In genomic region chr11:11397043-11397415, GRCh38 we compare ENCODE assay signal across 12 cellular contexts. TPM values are rescaled to one million over a fixed set of nuclear protein-coding genes. Genes with fewer than 3 reads are reported as not detected.
"Had no signal": no experiment of that assay in that cellular context is flagged by ENCODE, and none has a peak within 500 bp of the region (broad histone marks: within the 10 kb centered on the region; RNA-seq: fewer than 3 reads in every experiment).

No MANE protein-coding gene starts in this region.

- H3K27ac ChIP-seq: gastrocnemius medialis, left lung, upper lobe of right lung had no signal

- H3K4me2 ChIP-seq: SK-N-SH had no signal

- H3K4me3 ChIP-seq: gastrocnemius medialis, left lung, upper lobe of right lung had no signal

- H3K36me3 ChIP-seq: gastrocnemius medialis, left lung, upper lobe of right lung had no signal

- H3K27me3 ChIP-seq: gastrocnemius medialis, left lung, upper lobe of right lung had no signal

- H3K4me1 ChIP-seq: gastrocnemius medialis, upper lobe of right lung had no signal

- DNase-seq: activated B cell treated with CpG ODN at 0.5 μM for 24 hours; activated CD4-positive, alpha-beta T cell treated with anti-CD3 and anti-CD28 coated beads, Interleukin-2, amount 10 ng/mL, durations not matched to agents 24 days and 14 days; activated naive CD4-positive, alpha-beta T cell treated with Interleukin-2 at 50 U/mL for 16 hours; effector CD4-positive, alpha-beta T cell; gastrocnemius medialis; islet precursor cell; left lung; SK-N-SH; small intestine; upper lobe of right lung had no signal

- ATAC-seq: stimulated activated memory B cell treated with anti-CD40 and anti-IgM and Interleukin-4, amounts not matched to agents 10 μg/mL and 1 μg/mL and 100 μg/mL, for 72 hours; upper lobe of right lung had no signal

- H3K9me3 ChIP-seq: gastrocnemius medialis, left lung, SK-N-SH, upper lobe of right lung had no signal

- H3K9ac ChIP-seq: SK-N-SH had no signal

RNA-seq across cellular contexts. Expression of gene CSNK2A3, which starts 44.0 kb away (rescaled TPM):
- total RNA-seq: endothelial cell of umbilical vein had no signal
